18 cellular contexts compared by ENCODE assay signal in the genomic region with DNA sequence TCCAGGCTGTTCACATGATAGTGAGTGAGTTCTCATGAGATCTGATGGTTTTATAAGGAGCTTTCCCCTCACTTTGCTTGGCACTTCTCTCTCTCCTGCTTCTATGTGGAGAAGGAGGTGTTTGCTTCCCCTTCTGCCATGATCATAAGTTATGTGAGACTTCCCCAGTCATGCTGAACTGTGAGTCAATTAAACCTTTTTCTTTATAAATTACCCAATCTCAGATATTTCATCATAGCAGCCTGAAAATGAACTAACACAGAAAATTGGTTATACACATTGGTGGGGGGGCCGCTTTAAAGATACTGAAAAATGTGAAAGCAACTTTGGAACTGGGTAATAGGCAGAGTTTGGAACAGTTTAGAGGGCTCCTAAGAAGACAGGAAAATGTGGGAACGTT.
A peak's percentile ranks its signal among the peaks of the same experiment; 100 is the strongest.
DNase-seq lines count a peak whose midpoint lies in the region; ATAC-seq, FAIRE-seq and TF ChIP-seq lines count a peak whose summit lies in the region.
"Had no signal": no experiment of that assay in that cellular context is flagged by ENCODE, and none has a peak within 500 bp of the region (broad histone marks: within the 10 kb centered on the region; RNA-seq: fewer than 3 reads in every experiment).

No MANE protein-coding gene starts in this region.

- H3K4me3 ChIP-seq in IMR-90 (ENCODE audit: insufficient read depth, low read depth, low read length) (no peak overlapping the region), bronchial epithelial cell (ENCODE audit: low read depth, low read length) (no peak overlapping the region), fibroblast of mammary gland (ENCODE audit: control insufficient read depth, low read depth, low read length) (no peak overlapping the region), mesenchymal stem cell (ENCODE audit: insufficient read depth in 1 of 2, low read depth in 1 of 2, low read length in 2 of 2) (no peak overlapping the region), mesendoderm (ENCODE audit: low read length) (no peak overlapping the region)

- no peak overlapping the region for H2AK5ac ChIP-seq in IMR-90 (ENCODE audit: low read depth, low read length)
- H2AK5ac ChIP-seq in mesenchymal stem cell (ENCODE audit: low read length, severe bottlenecking): no peak overlapping the region
- no peak overlapping the region for H2AK5ac ChIP-seq in mesendoderm (ENCODE audit: low read length)

- H3K4me1 ChIP-seq in IMR-90 (ENCODE audit: control insufficient read depth, insufficient read depth, low read length) (no peaks in the 10 kb centered on the region), mesenchymal stem cell (ENCODE audit: control insufficient read depth, insufficient read depth, low read depth, low read length) (no peaks in the 10 kb centered on the region), mesendoderm (ENCODE audit: control insufficient read depth, low read depth, low read length) (no peaks in the 10 kb centered on the region)
- H3K4me1 ChIP-seq: BE2C had no signal

- H2BK15ac ChIP-seq in IMR-90 (ENCODE audit: low read depth, low read length) (no peak overlapping the region), mesenchymal stem cell (ENCODE audit: low read depth, poor library complexity, severe bottlenecking) (no peak overlapping the region), mesendoderm (replicated peaks; ENCODE audit: low read depth) (no peak overlapping the region)

- H3K36me3 ChIP-seq in IMR-90 (ENCODE audit: control insufficient read depth, insufficient read depth, low read length): no peaks in the 10 kb centered on the region
- H3K36me3 ChIP-seq in bronchial epithelial cell (ENCODE audit: control insufficient read depth, insufficient read depth, low read length): no peaks in the 10 kb centered on the region
- H3K36me3 ChIP-seq in mesenchymal stem cell (ENCODE audit: control insufficient read depth in 1 of 2, insufficient read depth in 2 of 2, low read depth in 1 of 2, low read length in 2 of 2): no peaks in the 10 kb centered on the region
- no peaks in the 10 kb centered on the region for H3K36me3 ChIP-seq in mesendoderm (ENCODE audit: control insufficient read depth, insufficient read depth, low read length)
- H3K36me3 ChIP-seq: BE2C had no signal

- no TSS peak for BruUV-seq in IMR-90 (replicated peaks; lab: Mats Ljungman, UMichigan)

- no peak overlapping the region for H3K14ac ChIP-seq in IMR-90 (replicated peaks; ENCODE audit: low read depth, low read length)
- H3K14ac ChIP-seq in mesenchymal stem cell (ENCODE audit: low read length in 2 of 2): no peak overlapping the region

- H4K91ac ChIP-seq in IMR-90 (ENCODE audit: insufficient read depth, low read depth, low read length) (no peak overlapping the region), mesenchymal stem cell (ENCODE audit: low read length) (no peak overlapping the region)

- no peak for ATAC-seq in IMR-90 (ENCODE audit: low read depth)
- ATAC-seq: HCT116 had no signal

- H3K18ac ChIP-seq in IMR-90 (ENCODE audit: low read depth, low read length) (no peak overlapping the region), mesenchymal stem cell (ENCODE audit: low read depth in 1 of 2, low read length in 2 of 2) (no peak overlapping the region), mesendoderm (ENCODE audit: low read length) (no peak overlapping the region)

- H3K23ac ChIP-seq in IMR-90 (ENCODE audit: low read depth, low read length) (no peak overlapping the region), mesenchymal stem cell (ENCODE audit: low read length in 2 of 2) (no peak overlapping the region), mesendoderm (ENCODE audit: low read length) (no peak overlapping the region)

- no peak for TF ChIP-seq RAD21 in IMR-90 (IDR thresholded peaks at IDR 0.05; ENCODE audit: low read length)

- H3K27ac ChIP-seq in IMR-90 (ENCODE audit: insufficient read depth, low read length) (no peak overlapping the region), mesenchymal stem cell (ENCODE audit: low read length, poor library complexity, severe bottlenecking) (no peak overlapping the region), mesendoderm (ENCODE audit: low read depth, low read length) (no peak overlapping the region)
- H3K27ac ChIP-seq: C4-2B had no signal

- TF ChIP-seq POLR2A in IMR-90 (IDR thresholded peaks at IDR 0.05; ENCODE audit: low read depth, low read length): no peak

- no peaks in the 10 kb centered on the region for H4K20me1 ChIP-seq in IMR-90 (ENCODE audit: insufficient read depth, low read length)

- intact Hi-C loops in IMR-90 (cut with micrococcal nuclease): loop anchor here (10.0 kb wide), 1 partner anchor 181 kb away; no protein-coding TSS in a partner anchor

- no peak overlapping the region for H2AK9ac ChIP-seq in IMR-90 (replicated peaks; ENCODE audit: low read depth, low read length, poor library complexity)

- H2BK20ac ChIP-seq in IMR-90 (ENCODE audit: low read depth, low read length): no peak overlapping the region

- H3K79me2 ChIP-seq in mesendoderm (ENCODE audit: control insufficient read depth, insufficient read depth, low read length): no peaks in the 10 kb centered on the region

- H3K9me3 ChIP-seq in IMR-90 (ENCODE audit: control insufficient read depth, insufficient read depth, low read length) (no peaks in the 10 kb centered on the region), mesenchymal stem cell (ENCODE audit: control insufficient read depth, low read length) (no peaks in the 10 kb centered on the region)
- H3K9me3 ChIP-seq: BE2C had no signal

- H4K8ac ChIP-seq in IMR-90 (ENCODE audit: low read depth in 2 of 2, low read length in 2 of 2): peak overlapping the region in 1 of 2 experiments; percentile 34; a peak in 2 of 4 replicates
- H4K8ac ChIP-seq in mesenchymal stem cell (ENCODE audit: low read length): no peak overlapping the region
- H4K8ac ChIP-seq in mesendoderm (ENCODE audit: low read depth, low read length): no peak overlapping the region

- no peaks in the 10 kb centered on the region for H3K27me3 ChIP-seq in IMR-90 (ENCODE audit: control insufficient read depth, insufficient read depth, low read length)
- H3K27me3 ChIP-seq in bronchial epithelial cell (ENCODE audit: control insufficient read depth, insufficient read depth, low read length): no peaks in the 10 kb centered on the region
- H3K27me3 ChIP-seq in mesenchymal stem cell (ENCODE audit: control insufficient read depth in 1 of 2, insufficient read depth in 1 of 2, low read length in 2 of 2): no peaks in the 10 kb centered on the region
- no peaks in the 10 kb centered on the region for H3K27me3 ChIP-seq in mesendoderm (ENCODE audit: insufficient read depth, low read length, poor library complexity)
- H3K27me3 ChIP-seq: BE2C had no signal

- H2BK120ac ChIP-seq in IMR-90 (ENCODE audit: low read depth, low read length): no peak overlapping the region
- H2BK120ac ChIP-seq in mesenchymal stem cell (ENCODE audit: low read depth, low read length): no peak overlapping the region
- H2BK120ac ChIP-seq in mesendoderm (ENCODE audit: low read depth, low read length): no peak overlapping the region

- CTCF ChIA-PET in IMR-90 (lab: Yijun Ruan, JAX): no interaction called here

- H2BK5ac ChIP-seq in IMR-90 (ENCODE audit: low read depth, low read length, poor library complexity, severe bottlenecking): no peak overlapping the region
- no peak overlapping the region for H2BK5ac ChIP-seq in mesenchymal stem cell (ENCODE audit: low read depth, low read length, poor library complexity, severe bottlenecking)
- H2BK5ac ChIP-seq in mesendoderm (ENCODE audit: low read length): no peak overlapping the region

- H3K9ac ChIP-seq in IMR-90 (ENCODE audit: low read depth, low read length): no peak overlapping the region
- H3K9ac ChIP-seq in mesenchymal stem cell (ENCODE audit: low read length): no peak overlapping the region
- H3K9ac ChIP-seq in mesendoderm (ENCODE audit: low read length): no peak overlapping the region

- in situ Hi-C loops in IMR-90 (cut with MboI; ENCODE audit: low sequenced_read_pairs): no loop called here

- no peaks in the 10 kb centered on the region for H3K9me1 ChIP-seq in IMR-90 (ENCODE audit: insufficient read depth, low read length)

- H2AFZ ChIP-seq in IMR-90 (replicated peaks; ENCODE audit: low read length, poor library complexity) (no peak overlapping the region), mesenchymal stem cell (ENCODE audit: low read depth, low read length) (no peak overlapping the region)

- DNase-seq in IMR-90 (no peak), bronchial epithelial cell (ENCODE audit: low read depth) (peak; percentile 9), fibroblast of mammary gland (ENCODE audit: low read depth) (peak; percentile 35), mesenchymal stem cell (peak; percentile 15), GDM1 (lab: John Stamatoyannopoulos, UW) (no peak), DMS 273 treated with DMSO at 0.1 percent for 48 hours (lab: John Stamatoyannopoulos, UW) (no peak), T-helper 2 cell (no peak), mesendoderm (no peak)
- DNase-seq: BE2C; CD4-positive, alpha-beta memory T cell; DMS153; DMS79 treated with DMSO at 0.1 percent for 48 hours; EL; GF-D8 had no signal

- H3K4me2 ChIP-seq in IMR-90 (ENCODE audit: low read depth, low read length) (no peak overlapping the region), mesenchymal stem cell (ENCODE audit: low read length, poor library complexity, severe bottlenecking) (no peak overlapping the region), mesendoderm (ENCODE audit: low read length) (no peak overlapping the region)

- FAIRE-seq in bronchial epithelial cell (lab: Jason Lieb, UNC): no peak
- FAIRE-seq: A204.1, H54 had no signal

- POLR2A ChIA-PET in IMR-90 (lab: Charles Lee; ENCODE audit: unreplicated experiment): no interaction called here

- H3K56ac ChIP-seq in IMR-90 (ENCODE audit: extremely low read depth, insufficient read depth, low read length) (no peak overlapping the region), mesendoderm (ENCODE audit: low read length) (no peak overlapping the region)

- H3K4ac ChIP-seq in IMR-90 (ENCODE audit: low read depth, low read length) (no peak overlapping the region), mesenchymal stem cell (ENCODE audit: low read depth in 1 of 2, low read length in 2 of 2) (no peak overlapping the region), mesendoderm (ENCODE audit: low read depth, low read length) (no peak overlapping the region)

- no peak overlapping the region for H2BK12ac ChIP-seq in mesenchymal stem cell (ENCODE audit: low read length in 2 of 2)

- TF ChIP-seq CTCF in IMR-90 (conservative IDR thresholded peaks at IDR 0.05; ENCODE audit: low read depth, low read length) (no peak), bronchial epithelial cell (IDR thresholded peaks at IDR 0.05; ENCODE audit: insufficient read depth, low read length, severe bottlenecking) (no peak), fibroblast of mammary gland (conservative IDR thresholded peaks at IDR 0.05; ENCODE audit: control insufficient read depth, insufficient read depth, low read depth, low read length) (no peak)

- H3K79me1 ChIP-seq in IMR-90 (ENCODE audit: low read depth in 1 of 2, low read length in 2 of 2) (no peaks in the 10 kb centered on the region), mesenchymal stem cell (replicated peaks; ENCODE audit: low read length, poor library complexity, severe bottlenecking) (no peaks in the 10 kb centered on the region), mesendoderm (ENCODE audit: low read length) (no peaks in the 10 kb centered on the region)

- dilution Hi-C loops in IMR-90 (cut with HindIII; ENCODE audit: low sequenced_read_pairs, unreplicated experiment): no loop called here

- H4K5ac ChIP-seq in IMR-90 (ENCODE audit: low read depth, low read length): no peak overlapping the region
- no peak overlapping the region for H4K5ac ChIP-seq in mesendoderm (ENCODE audit: low read length)

- WGBS in IMR-90 (ENCODE audit: extremely low coverage in 2 of 2, insufficient read length in 1 of 2), 2 experiments: no CpG with 5 or more reads among the region's 2 CpGs
- WGBS in mesenchymal stem cell: 87% methylated on average over 2 of the region's 2 CpGs
- no CpG with 5 or more reads among the region's 2 CpGs for WGBS in mesendoderm (ENCODE audit: extremely low coverage, insufficient coverage, low lambda C conversion rate)

Comparison
In these comparisons a context has a peak if more than half of its experiments do, and no peak if none do; other contexts are left out.
1. DNase-seq: peak in bronchial epithelial cell (single experiment), fibroblast of mammary gland (single experiment) and mesenchymal stem cell (single experiment); none in IMR-90 (single experiment), GDM1 (single experiment), DMS 273 treated with DMSO at 0.1 percent for 48 hours (single experiment), T-helper 2 cell (0 of 5) and mesendoderm (single experiment).